In genomic region chr1:72285074-72285425, GRCh38 we compare ENCODE assay signal across 8 cellular contexts. TPM values are rescaled to one million over a fixed set of nuclear protein-coding genes. Genes with fewer than 3 reads are reported as not detected.
DNase-seq lines count a peak whose midpoint lies in the region; ATAC-seq and TF ChIP-seq lines count a peak whose summit lies in the region.

No MANE protein-coding gene starts in this region.

- intact Hi-C loops in heart right ventricle (cut with DNase I) = loop anchor here in 3 of 10 donors (10.0 kb wide), 4 partner anchors 60 to 700 kb away; no protein-coding TSS in a partner anchor
- intact Hi-C loops in left cardiac atrium (cut with DNase I) = no loop called here
- intact Hi-C loops in aorta (cut with DNase I) = no loop called here

- no peak for ATAC-seq in heart right ventricle
- no peak for ATAC-seq in left cardiac atrium
- no peak for ATAC-seq in aorta (ENCODE audit: low FRiP score)
- ATAC-seq in HG03342 (IDR thresholded peaks at IDR 0.05; ENCODE audit: unreplicated experiment) = no peak

- 2 to 6% methylated on average over 3 of the region's 3 CpGs for WGBS in heart right ventricle, 2 donors
- WGBS in aorta, 2 donors = 0% methylated on average over 3 of the region's 3 CpGs

- H3K4me1 ChIP-seq in heart right ventricle (peaks cover 0 to 21% (median 10%) of the 10 kb centered on the region in 9 donors), aorta (ENCODE audit: control insufficient read depth in 1 of 2, insufficient read depth in 2 of 2, low read length in 2 of 2) (no peaks in the 10 kb centered on the region)

- no peak for DNase-seq in heart right ventricle
- DNase-seq in left cardiac atrium = no peak
- peak in 34 of 61 donors; percentile 3 to 81 (median 28) for DNase-seq in caudate nucleus (lab: John Stamatoyannopoulos, UW)
- peak; percentile 66 for DNase-seq in middle frontal gyrus (ENCODE audit: extremely low spot score, low spot score)
- peak in 1 of 2 donors; percentile 64 for DNase-seq in aorta
- DNase-seq in COR-L47 (lab: John Stamatoyannopoulos, UW) = no peak
- DNase-seq in NCI-H774 (lab: John Stamatoyannopoulos, UW) = no peak

- peak overlapping the region; percentile 54 to 78 (median 70) for H3K4me3 ChIP-seq in heart right ventricle
- peak overlapping the region; percentile 37 to 81 for H3K4me3 ChIP-seq in aorta (ENCODE audit: low read length in 2 of 2)

- H3K9me3 ChIP-seq in heart right ventricle (no peaks in the 10 kb centered on the region), aorta (ENCODE audit: control insufficient read depth, low read length) (no peaks in the 10 kb centered on the region)

- no peak for TF ChIP-seq CTCF in heart right ventricle (IDR thresholded peaks at IDR 0.05)

- peak overlapping the region in 6 of 10 donors; percentile 90 to 94 (median 91) for H3K27ac ChIP-seq in heart right ventricle
- peak overlapping the region; percentile 99 for H3K27ac ChIP-seq in caudate nucleus (ENCODE audit: low read depth, low read length)
- peak overlapping the region; percentile 17 to 82 for H3K27ac ChIP-seq in aorta (ENCODE audit: low read depth in 1 of 2, low read length in 2 of 2)

- peaks cover 0 to 3% (median 0%) of the 10 kb centered on the region in 7 donors for H3K27me3 ChIP-seq in heart right ventricle
- H3K27me3 ChIP-seq in aorta (ENCODE audit: control insufficient read depth in 1 of 2, insufficient read depth in 2 of 2, low read length in 1 of 2) = no peaks in the 10 kb centered on the region

- H3K36me3 ChIP-seq in heart right ventricle (no peaks in the 10 kb centered on the region), aorta (ENCODE audit: control insufficient read depth in 1 of 2, insufficient read depth in 2 of 2, low read length in 1 of 2) (no peaks in the 10 kb centered on the region)

RNA-seq across cellular contexts. Expression of gene NEGR1, which starts 2.7 kb away (rescaled TPM):
- total RNA-seq in heart right ventricle = 10 to 100 TPM in 4 of 10 donors, 1 to 10 TPM in 6; 3.2 to 18.3 (median 5.6) TPM
- 1 to 10 TPM; 2.3 to 5.4 TPM for polyA plus RNA-seq in heart right ventricle
- 10 to 100 TPM; 18.8 to 22.4 TPM for total RNA-seq in left cardiac atrium
- total RNA-seq in aorta = 10 to 100 TPM; 26.7 to 50.3 TPM
- polyA plus RNA-seq in aorta = 10 to 100 TPM in 1 of 2 donors, 1 to 10 TPM in 1; 3.5 to 10.1 TPM

Comparison
In these comparisons a context has a peak if more than half of its experiments do, and no peak if none do; other contexts are left out.
1. DNase-seq: peak in caudate nucleus (34 of 61) and middle frontal gyrus (single experiment); none in heart right ventricle (0 of 2), left cardiac atrium (single experiment), COR-L47 (single experiment) and NCI-H774 (single experiment).
2. Peak in every context shown above with its lines, with median percentiles within 50 percentile points of each other: H3K27ac ChIP-seq.